In genomic region chr5:133247881-133248642, GRCh38 we compare ENCODE assay signal across 1 cellular context.
TF ChIP-seq lines count a peak whose summit lies in the region.

No MANE protein-coding gene starts in this region.

TF ChIP-seq in GM12878, 131 proteins besides CTCF, POLR2A, EP300 and RAD21 (continued from another document):
- no peak for TF ChIP-seq NFIC (IDR thresholded peaks at IDR 0.05; ENCODE audit: low read depth, low read length)
- no peak for TF ChIP-seq ATF7 (IDR thresholded peaks at IDR 0.05; ENCODE audit: low read depth)
- TF ChIP-seq IRF5 (IDR thresholded peaks at IDR 0.05; ENCODE audit: borderline replicate concordance) = no peak
- TF ChIP-seq NR2C1 (IDR thresholded peaks at IDR 0.05) = no peak
- no peak for TF ChIP-seq SUZ12 (IDR thresholded peaks at IDR 0.05; ENCODE audit: unreplicated experiment)
- no peak for TF ChIP-seq KDM1A (IDR thresholded peaks at IDR 0.05; ENCODE audit: borderline replicate concordance)
- no peak for TF ChIP-seq ZSCAN29 (IDR thresholded peaks at IDR 0.05)
- no peak for TF ChIP-seq FOXM1 (IDR thresholded peaks at IDR 0.05; ENCODE audit: low read depth, low read length)
- TF ChIP-seq HDAC6 (IDR thresholded peaks at IDR 0.05; ENCODE audit: unreplicated experiment) = no peak
- TF ChIP-seq ZBTB4 (CRISPR knock-in tag; IDR thresholded peaks at IDR 0.05) = no peak
